In genomic region chr15:67914537-67915373, GRCh38 we compare ENCODE assay signal across 2 cellular contexts.
TF ChIP-seq lines count a peak whose summit lies in the region.

No MANE protein-coding gene starts in this region.

TF ChIP-seq in K562, 482 proteins besides CTCF, POLR2A, EP300 and RAD21 (continued from another document and continues in another):
- TF ChIP-seq RHOXF2B (CRISPR knock-in tag; conservative IDR thresholded peaks at IDR 0.05) = no peak
- no peak for TF ChIP-seq CREB1 (IDR thresholded peaks at IDR 0.05)
- no peak for TF ChIP-seq CREB1 (CRISPR knock-in tag; IDR thresholded peaks at IDR 0.05)
- peak in 1 of 2 experiments; percentile 31; a peak in 1 of 4 replicates for TF ChIP-seq ZNF318 (IDR thresholded peaks at IDR 0.05; ENCODE audit: borderline replicate concordance in 1 of 2, low read depth in 1 of 2)
- no peak for TF ChIP-seq PML (IDR thresholded peaks at IDR 0.05; ENCODE audit: low read length)
- TF ChIP-seq MAFF (IDR thresholded peaks at IDR 0.05; ENCODE audit: low read length) = no peak
- TF ChIP-seq SNAPC5 (CRISPR knock-in tag; IDR thresholded peaks at IDR 0.05) = no peak
- TF ChIP-seq RB1 (IDR thresholded peaks at IDR 0.05; ENCODE audit: low read depth) = no peak
- TF ChIP-seq E2F8 (IDR thresholded peaks at IDR 0.05; ENCODE audit: low read depth, partially characterized antibody) = no peak
- TF ChIP-seq JUND (IDR thresholded peaks at IDR 0.05; ENCODE audit: borderline replicate concordance, low read depth, low read length) = no peak
- TF ChIP-seq JUND (tag; IDR thresholded peaks at IDR 0.05; ENCODE audit: borderline replicate concordance, low read depth, low read length) = peak; percentile 21; the same call in 1 of the 3 replicates
- no peak for TF ChIP-seq TCF7 (IDR thresholded peaks at IDR 0.05; ENCODE audit: borderline replicate concordance)
- TF ChIP-seq CBX8 (IDR thresholded peaks at IDR 0.05; ENCODE audit: borderline replicate concordance, extremely low read depth, low read depth, low read length, poor library complexity, severe bottlenecking) = no peak
- TF ChIP-seq CEBPB (tag; IDR thresholded peaks at IDR 0.05) = peak; percentile 79; the same call in 1 of the 2 replicates
- 0 out of 2 replicates have a peak, but pooled peaks have one; percentile 27 for TF ChIP-seq CHD2 (IDR thresholded peaks at IDR 0.05; ENCODE audit: low read depth, low read length)
- no peak for TF ChIP-seq CREB3 (tag; conservative IDR thresholded peaks at IDR 0.05; ENCODE audit: low read depth)

TF ChIP-seq in HepG2, 621 proteins besides CTCF, POLR2A, EP300 and RAD21 (continued from another document and continues in another):
- TF ChIP-seq GMEB1 (CRISPR knock-in tag; IDR thresholded peaks at IDR 0.05; ENCODE audit: borderline replicate concordance) (no peak), ZNF580 (CRISPR knock-in tag; IDR thresholded peaks at IDR 0.05; ENCODE audit: borderline replicate concordance, low read depth) (no peak), TEF (CRISPR knock-in tag; IDR thresholded peaks at IDR 0.05) (0 out of 2 replicates have a peak, but pooled peaks have one; percentile 30), POLR2G (IDR thresholded peaks at IDR 0.05; ENCODE audit: low read depth, low read length) (peak; percentile 81), FOXK2 (IDR thresholded peaks at IDR 0.05) (no peak), PAX8 (CRISPR knock-in tag; IDR thresholded peaks at IDR 0.05; ENCODE audit: borderline replicate concordance) (no peak), PPARG (CRISPR knock-in tag; conservative IDR thresholded peaks at IDR 0.05) (no peak), ZFP82 (CRISPR knock-in tag; IDR thresholded peaks at IDR 0.05; ENCODE audit: borderline replicate concordance) (no peak), ZNF879 (CRISPR knock-in tag; IDR thresholded peaks at IDR 0.05) (no peak), NR2C2 (CRISPR knock-in tag; IDR thresholded peaks at IDR 0.05; ENCODE audit: borderline replicate concordance) (no peak), ATF5 (CRISPR knock-in tag; IDR thresholded peaks at IDR 0.05; ENCODE audit: low read depth) (no peak), ZBTB44 (CRISPR knock-in tag; IDR thresholded peaks at IDR 0.05) (no peak), GLI4 (CRISPR knock-in tag; IDR thresholded peaks at IDR 0.05; ENCODE audit: borderline replicate concordance) (no peak), ZHX2 (IDR thresholded peaks at IDR 0.05; ENCODE audit: low read depth) (no peak), ZHX2 (CRISPR knock-in tag; IDR thresholded peaks at IDR 0.05; ENCODE audit: borderline replicate concordance) (peak; percentile 32; the same call in 1 of the 2 replicates), TOE1 (CRISPR knock-in tag; IDR thresholded peaks at IDR 0.05) (no peak), ZSCAN20 (CRISPR knock-in tag; IDR thresholded peaks at IDR 0.05; ENCODE audit: borderline replicate concordance) (no peak), ZNF414 (CRISPR knock-in tag; IDR thresholded peaks at IDR 0.05) (no peak), ZNF574 (CRISPR knock-in tag; IDR thresholded peaks at IDR 0.05) (no peak), ZNF652 (CRISPR knock-in tag; IDR thresholded peaks at IDR 0.05; ENCODE audit: borderline replicate concordance, low read depth) (peak; percentile 67), ZFP41 (CRISPR knock-in tag; IDR thresholded peaks at IDR 0.05; ENCODE audit: borderline replicate concordance) (no peak), RFXANK (CRISPR knock-in tag; IDR thresholded peaks at IDR 0.05) (no peak), CEBPG (CRISPR knock-in tag; IDR thresholded peaks at IDR 0.05) (peak; percentile 42; the same call in 1 of the 2 replicates), ZNF737 (CRISPR knock-in tag; IDR thresholded peaks at IDR 0.05; ENCODE audit: borderline replicate concordance) (no peak), ZBTB26 (CRISPR knock-in tag; IDR thresholded peaks at IDR 0.05; ENCODE audit: borderline replicate concordance) (peak; percentile 19; the same call in 1 of the 2 replicates), ZNF615 (CRISPR knock-in tag; IDR thresholded peaks at IDR 0.05; ENCODE audit: borderline replicate concordance) (0 out of 2 replicates have a peak, but pooled peaks have one; percentile 7), PRPF4 (IDR thresholded peaks at IDR 0.05; ENCODE audit: low read depth, low read length, poor library complexity, severe bottlenecking) (peak; percentile 60), SCMH1 (CRISPR knock-in tag; IDR thresholded peaks at IDR 0.05; ENCODE audit: borderline replicate concordance) (no peak), CHCHD3 (CRISPR knock-in tag; IDR thresholded peaks at IDR 0.05) (no peak), IKZF1 (IDR thresholded peaks at IDR 0.05) (no peak), ZUFSP (CRISPR knock-in tag; IDR thresholded peaks at IDR 0.05; ENCODE audit: borderline replicate concordance) (no peak), SALL1 (CRISPR knock-in tag; IDR thresholded peaks at IDR 0.05) (peak; percentile 47; the same call in 1 of the 2 replicates), JUND (CRISPR knock-in tag; IDR thresholded peaks at IDR 0.05) (no peak)
